ENCODE assay signal across 11 cellular contexts in genomic region chr19:15316498-15316897, GRCh38. TPM values are rescaled to one million over a fixed set of nuclear protein-coding genes. Genes with fewer than 3 reads are reported as not detected.
DNase-seq lines count a peak whose midpoint lies in the region; FAIRE-seq and TF ChIP-seq lines count a peak whose summit lies in the region.
"Had no signal": no experiment of that assay in that cellular context is flagged by ENCODE, and none has a peak within 500 bp of the region (broad histone marks: within the 10 kb centered on the region; RNA-seq: fewer than 3 reads in every experiment).

No MANE protein-coding gene starts in this region.

- H3K9me3 ChIP-seq in MM.1S (replicated peaks; ENCODE audit: insufficient read depth, low read length) (no peaks in the 10 kb centered on the region), small intestine (ENCODE audit: control insufficient read depth, low read depth) (no peaks in the 10 kb centered on the region)

- H3K4me1 ChIP-seq in MM.1S (ENCODE audit: low read length) (peaks cover 20% of the 10 kb centered on the region), small intestine (ENCODE audit: control insufficient read depth in 2 of 2, insufficient read depth in 1 of 2, low read depth in 1 of 2, low read length in 1 of 2) (peaks cover 5 to 44% of the 10 kb centered on the region in 2 donors)

- H3K79me2 ChIP-seq in MM.1S (ENCODE audit: low read length): peaks cover 100% of the 10 kb centered on the region

- 56 to 89% (median 71%) methylated on average over 2 of the region's 2 CpGs for WGBS in small intestine, 3 donors

- FAIRE-seq in small intestine (lab: Jason Lieb, UNC): no peak
- FAIRE-seq: G401.6 had no signal

- H3K36me3 Mint-ChIP-seq in brain (peaks cover 48% of the 10 kb centered on the region), osteocyte (ENCODE audit: unreplicated experiment) (no peaks in the 10 kb centered on the region)

- no peak overlapping the region for H2AFZ ChIP-seq in MM.1S (ENCODE audit: low read length)

- peak; percentile 73 for DNase-seq in EH (ENCODE audit: low read depth)
- DNase-seq in MM.1S: peak; percentile 41
- DNase-seq in osteocyte (ENCODE audit: extremely low spot score, unreplicated experiment): no peak
- DNase-seq in small intestine: no peak
- no peak for DNase-seq in DMS 273 (lab: John Stamatoyannopoulos, UW; ENCODE audit: unreplicated experiment)
- no peak for DNase-seq in retina
- DNase-seq: NCI-H524, substantia nigra had no signal

- no peak for TF ChIP-seq CTCF in MM.1S (IDR thresholded peaks at IDR 0.05; ENCODE audit: low read length)
- TF ChIP-seq CTCF in brain (conservative IDR thresholded peaks at IDR 0.05): no peak
- TF ChIP-seq CTCF in osteocyte (IDR thresholded peaks at IDR 0.05): no peak

- H3K9ac ChIP-seq in MM.1S (ENCODE audit: low read length): no peak overlapping the region

- peaks cover 84% of the 10 kb centered on the region for H4K20me1 ChIP-seq in MM.1S (ENCODE audit: insufficient read depth, low read length)

- H3K27me3 Mint-ChIP-seq in brain (peaks cover 4% of the 10 kb centered on the region), osteocyte (ENCODE audit: unreplicated experiment) (no peaks in the 10 kb centered on the region)

- H3K4me3 Mint-ChIP-seq in brain: no peak overlapping the region
- H3K4me3 Mint-ChIP-seq in osteocyte (ENCODE audit: unreplicated experiment): peak overlapping the region; percentile 55

- H3K27ac ChIP-seq in MM.1S (ENCODE audit: low read length): peak overlapping the region; percentile 33; the same call in 1 of the 2 replicates
- H3K27ac ChIP-seq in small intestine (ENCODE audit: low read depth in 1 of 2, low read length in 1 of 2): no peak overlapping the region

- H3K27ac Mint-ChIP-seq in brain: peak overlapping the region in 3 of 5 experiments; percentile 36 to 85 (median 77)
- peak overlapping the region; percentile 92 for H3K27ac Mint-ChIP-seq in osteocyte (ENCODE audit: unreplicated experiment)

- H3K27me3 ChIP-seq in MM.1S (replicated peaks; ENCODE audit: insufficient read depth, low read length) (no peaks in the 10 kb centered on the region), small intestine (ENCODE audit: control insufficient read depth in 2 of 2, insufficient read depth in 2 of 2, low read length in 2 of 2) (no peaks in the 10 kb centered on the region)

- H3K9me3 Mint-ChIP-seq in brain: peaks cover 0 to 8% (median 4%) of the 10 kb centered on the region in 5 experiments
- H3K9me3 Mint-ChIP-seq in osteocyte (ENCODE audit: unreplicated experiment): no peaks in the 10 kb centered on the region

- peaks cover 8% of the 10 kb centered on the region for H3F3A ChIP-seq in MM.1S (ENCODE audit: insufficient read depth, low read length)

- no peaks in the 10 kb centered on the region for H3K36me3 ChIP-seq in MM.1S (replicated peaks; ENCODE audit: insufficient read depth, low read length)
- H3K36me3 ChIP-seq in small intestine (ENCODE audit: control insufficient read depth in 2 of 2, insufficient read depth in 2 of 2, low read length in 2 of 2): no peaks in the 10 kb centered on the region

- H3K4me2 ChIP-seq in MM.1S (ENCODE audit: low read depth, low read length): peak overlapping the region; percentile 26; the same call in 1 of the 2 replicates

- H3K9me2 ChIP-seq in MM.1S (replicated peaks; ENCODE audit: insufficient read depth, low read length): no peaks in the 10 kb centered on the region

- no peak overlapping the region for H3K4me3 ChIP-seq in MM.1S (ENCODE audit: low read length)
- no peak overlapping the region for H3K4me3 ChIP-seq in small intestine (ENCODE audit: low read depth in 1 of 2, low read length in 2 of 2)
- H3K4me3 ChIP-seq: lung had no signal

- peaks cover 72% of the 10 kb centered on the region for H3K4me1 Mint-ChIP-seq in brain
- H3K4me1 Mint-ChIP-seq in osteocyte (ENCODE audit: unreplicated experiment): peaks cover 87% of the 10 kb centered on the region

RNA-seq across cellular contexts. Expression of gene BRD4, which starts 15.8 kb away (rescaled TPM):
- polyA plus RNA-seq in brain (ENCODE audit: insufficient read depth, low read depth, low replicate concordance) (46.0 TPM), small intestine (10 to 100 TPM; 15.7 to 27.0 (median 22.4) TPM)
- total RNA-seq in osteocyte: 142 and 143 TPM in 2 replicates

Comparison
In these comparisons a context has a peak if more than half of its experiments do, and no peak if none do; other contexts are left out.
1. DNase-seq: peak in EH (single experiment) and MM.1S (single experiment); none in osteocyte (single experiment), small intestine (single experiment), DMS 273 (single experiment) and retina (single experiment).